22 cellular contexts compared by ENCODE assay signal in genomic region chr13:112686987-112687386, GRCh38. TPM values are rescaled to one million over a fixed set of nuclear protein-coding genes. Genes with fewer than 3 reads are reported as not detected.
DNase-seq lines count a peak whose midpoint lies in the region; ATAC-seq and TF ChIP-seq lines count a peak whose summit lies in the region.
"Had no signal": no experiment of that assay in that cellular context is flagged by ENCODE, and none has a peak within 500 bp of the region (broad histone marks: within the 10 kb centered on the region; RNA-seq: fewer than 3 reads in every experiment).

No MANE protein-coding gene starts in this region.

- WGBS in right cardiac atrium, result 90% methylated on average over 9 of the region's 9 CpGs
- WGBS in hepatocyte (ENCODE audit: low lambda C conversion rate, missing lambda C conversion rate), result 94% methylated on average over 9 of the region's 9 CpGs
- WGBS in upper lobe of left lung, 2 donors, result 91 to 99% methylated on average over 7 to 9 of the region's 9 CpGs
- 94% methylated on average over 9 of the region's 9 CpGs for WGBS in prostate gland

- H3K36me3 ChIP-seq in right atrium auricular region, result no peaks in the 10 kb centered on the region
- no peaks in the 10 kb centered on the region for H3K36me3 ChIP-seq in hepatocyte (replicated peaks; ENCODE audit: insufficient read depth, low read depth)
- H3K36me3 ChIP-seq in upper lobe of left lung, result no peaks in the 10 kb centered on the region
- H3K36me3 ChIP-seq in prostate gland, result no peaks in the 10 kb centered on the region
- H3K36me3 ChIP-seq: BE2C, MG63 had no signal

- H3K9me2 ChIP-seq in hepatocyte (replicated peaks; ENCODE audit: insufficient read depth), result no peaks in the 10 kb centered on the region

- intact Hi-C loops in right cardiac atrium (cut with DNase I) (no loop called here), prostate gland (cut with DNase I) (no loop called here)

- DNase-seq in right atrium auricular region (ENCODE audit: low spot score), result peak; percentile 50
- DNase-seq in right cardiac atrium, result no peak
- DNase-seq in hepatocyte (ENCODE audit: low spot score), result no peak
- DNase-seq in myocyte (ENCODE audit: low read depth), result peak; percentile 25
- DNase-seq in upper lobe of left lung, result no peak
- DNase-seq in prostate gland (ENCODE audit: low spot score), result no peak
- DNase-seq: BE2C, Calu3, Kasumi-1, MG63, NCI-H1092, NCI-H1436 treated with DMSO at 0.1 percent for 48 hours, NCI-H2029, NCI-H345, NCI-H526, PC-3, RPMI8226, SHP77 treated with DMSO at 0.1 percent for 48 hours had no signal

- no peak overlapping the region for H3K27ac ChIP-seq in right atrium auricular region
- H3K27ac ChIP-seq in right cardiac atrium (ENCODE audit: low read length), result no peak overlapping the region
- peak overlapping the region; percentile 88 for H3K27ac ChIP-seq in hepatocyte
- H3K27ac ChIP-seq in upper lobe of left lung, result peak overlapping the region; percentile 68 to 99 (median 98)
- H3K27ac ChIP-seq in prostate gland, result no peak overlapping the region

- H3K79me2 ChIP-seq in hepatocyte, result peaks cover 14% of the 10 kb centered on the region

- ATAC-seq in right cardiac atrium (no peak), upper lobe of left lung (ENCODE audit: low FRiP score in 2 of 2) (no peak), GM18907 (IDR thresholded peaks at IDR 0.05; ENCODE audit: unreplicated experiment) (no peak), GM18858 (IDR thresholded peaks at IDR 0.05; ENCODE audit: unreplicated experiment) (no peak)
- ATAC-seq: CD8-positive, alpha-beta T cell; HCT116; PC-3 had no signal

- H3K9me3 ChIP-seq in right atrium auricular region (no peaks in the 10 kb centered on the region), right cardiac atrium (ENCODE audit: control insufficient read depth, low read length) (no peaks in the 10 kb centered on the region), hepatocyte (ENCODE audit: low read depth) (no peaks in the 10 kb centered on the region), upper lobe of left lung (no peaks in the 10 kb centered on the region), prostate gland (no peaks in the 10 kb centered on the region)
- H3K9me3 ChIP-seq: BE2C, MG63 had no signal

- no peak overlapping the region for H3K4me3 ChIP-seq in right atrium auricular region
- H3K4me3 ChIP-seq in right cardiac atrium (ENCODE audit: low read length), result no peak overlapping the region
- no peak overlapping the region for H3K4me3 ChIP-seq in hepatocyte
- H3K4me3 ChIP-seq in upper lobe of left lung, result no peak overlapping the region
- no peak overlapping the region for H3K4me3 ChIP-seq in prostate gland
- H3K4me3 ChIP-seq: MG63 had no signal

- H3K4me2 ChIP-seq in hepatocyte, result no peak overlapping the region

- TF ChIP-seq EP300 in upper lobe of left lung (IDR thresholded peaks at IDR 0.05), result no peak

- H3K4me1 ChIP-seq in right atrium auricular region (peaks cover 0 to 16% of the 10 kb centered on the region in 2 donors), right cardiac atrium (ENCODE audit: control insufficient read depth, insufficient read depth, low read length) (peaks cover 2% of the 10 kb centered on the region), hepatocyte (ENCODE audit: insufficient read depth) (peaks cover 13% of the 10 kb centered on the region), upper lobe of left lung (peaks cover 21 to 43% (median 28%) of the 10 kb centered on the region in 4 donors), prostate gland (replicated peaks) (no peaks in the 10 kb centered on the region)

- H2AFZ ChIP-seq in hepatocyte, result no peak overlapping the region

- TF ChIP-seq CTCF in right atrium auricular region (IDR thresholded peaks at IDR 0.05) (no peak), hepatocyte (IDR thresholded peaks at IDR 0.05; ENCODE audit: poor library complexity) (no peak), upper lobe of left lung (IDR thresholded peaks at IDR 0.05) (no peak), prostate gland (IDR thresholded peaks at IDR 0.05) (no peak)

- no peaks in the 10 kb centered on the region for H3K27me3 ChIP-seq in right atrium auricular region
- H3K27me3 ChIP-seq in right cardiac atrium (ENCODE audit: control insufficient read depth, insufficient read depth), result no peaks in the 10 kb centered on the region
- H3K27me3 ChIP-seq in hepatocyte, result no peaks in the 10 kb centered on the region
- no peaks in the 10 kb centered on the region for H3K27me3 ChIP-seq in upper lobe of left lung
- no peaks in the 10 kb centered on the region for H3K27me3 ChIP-seq in prostate gland (replicated peaks; ENCODE audit: insufficient read depth)
- H3K27me3 ChIP-seq: MG63 had no signal

- no peak for TF ChIP-seq POLR2A in upper lobe of left lung (IDR thresholded peaks at IDR 0.05)
- TF ChIP-seq POLR2A in prostate gland (IDR thresholded peaks at IDR 0.05), result no peak

- H4K20me1 ChIP-seq in hepatocyte (ENCODE audit: insufficient read depth, poor library complexity, severe bottlenecking), result peaks cover 2% of the 10 kb centered on the region

RNA-seq across cellular contexts. Expression of gene ATP11A, which starts 2.9 kb away (rescaled TPM):
- total RNA-seq in right atrium auricular region (10 to 100 TPM; 31.8 to 48.6 TPM), right cardiac atrium (100 to 1,000 TPM in 1 of 4 donors, 10 to 100 TPM in 3; 53.7 to 100 (median 87.8) TPM), hepatocyte (21.9 and 30.8 TPM in 2 replicates), myocyte (8.0 and 9.9 TPM in 2 replicates), upper lobe of left lung (100 to 1,000 TPM; 159 to 285 (median 260) TPM), prostate gland (10 to 100 TPM; 10.9 to 89.3 TPM)
- polyA plus RNA-seq in right cardiac atrium (19.5 TPM), hepatocyte (28.7 and 38.2 TPM in 2 replicates)
- 11.2 TPM for polyA plus RNA-seq in myocyte (2012)

Comparison
In these comparisons a context has a peak if more than half of its experiments do, and no peak if none do; other contexts are left out.
1. DNase-seq: peak in right atrium auricular region (single experiment) and myocyte (single experiment); none in right cardiac atrium (0 of 3), hepatocyte (single experiment), upper lobe of left lung (0 of 2) and prostate gland (single experiment).
2. H3K27ac ChIP-seq: peak in hepatocyte (single experiment) and upper lobe of left lung (4 of 4); none in right atrium auricular region (0 of 2), right cardiac atrium (single experiment) and prostate gland (0 of 2).